9 cellular contexts compared by ENCODE assay signal in the genomic region with DNA sequence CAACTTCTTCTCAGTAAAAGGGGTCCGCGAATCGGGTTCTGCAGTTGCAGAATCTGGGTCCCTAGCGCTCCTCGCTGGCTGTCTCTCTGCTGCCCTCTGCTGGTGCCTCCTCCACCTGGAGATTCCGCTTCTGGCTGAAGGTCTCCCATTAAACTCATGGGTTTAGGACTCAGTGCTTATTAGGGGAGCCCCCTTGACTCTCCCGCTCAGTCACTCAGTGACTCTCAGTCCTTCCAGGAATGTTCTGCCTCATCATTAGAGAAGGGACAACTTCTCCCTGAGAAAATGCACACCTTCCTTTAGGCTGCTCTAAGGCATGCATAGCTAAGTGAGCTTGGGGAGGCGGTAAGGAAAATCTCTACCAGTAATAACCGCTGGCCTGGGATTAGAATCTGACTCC. TPM values are rescaled to one million over a fixed set of nuclear protein-coding genes. Genes with fewer than 3 reads are reported as not detected.
DNase-seq lines count a peak whose midpoint lies in the region; ATAC-seq and TF ChIP-seq lines count a peak whose summit lies in the region.
"Had no signal": no experiment of that assay in that cellular context is flagged by ENCODE, and none has a peak within 500 bp of the region (broad histone marks: within the 10 kb centered on the region; RNA-seq: fewer than 3 reads in every experiment).

No MANE protein-coding gene starts in this region.

- no peaks in the 10 kb centered on the region for H3K36me3 ChIP-seq in BE2C

- POLR2A ChIA-PET in activated CD4-positive, alpha-beta T cell treated with anti-CD3 and anti-CD28 coated beads, Interleukin-2, amount 10 ng/mL, durations not matched to agents 7 days and 5 days (lab: Charles Lee), result no interaction called here

- H3K4me3 Mint-ChIP-seq in activated CD4-positive, alpha-beta T cell treated with anti-CD3 and anti-CD28 coated beads, Interleukin-2, amount 10 ng/mL, durations not matched to agents 7 days and 5 days, result no peak overlapping the region

- TF ChIP-seq CTCF in BE2C (IDR thresholded peaks at IDR 0.05; ENCODE audit: low read depth, low read length) (peak; percentile 99), coronary artery (IDR thresholded peaks at IDR 0.05) (peak; percentile 88)

- H3K27ac Mint-ChIP-seq in activated CD4-positive, alpha-beta T cell treated with anti-CD3 and anti-CD28 coated beads, Interleukin-2, amount 10 ng/mL, durations not matched to agents 7 days and 5 days, result no peak overlapping the region

- ATAC-seq in GM19467 (IDR thresholded peaks at IDR 0.05; ENCODE audit: unreplicated experiment), result no peak

- no peaks in the 10 kb centered on the region for H3K4me1 ChIP-seq in BE2C

- no peaks in the 10 kb centered on the region for H3K4me1 Mint-ChIP-seq in activated CD4-positive, alpha-beta T cell treated with anti-CD3 and anti-CD28 coated beads, Interleukin-2, amount 10 ng/mL, durations not matched to agents 7 days and 5 days

- H3K9me3 Mint-ChIP-seq in activated CD4-positive, alpha-beta T cell treated with anti-CD3 and anti-CD28 coated beads, Interleukin-2, amount 10 ng/mL, durations not matched to agents 7 days and 5 days, result no peaks in the 10 kb centered on the region

- CTCF ChIA-PET in activated CD4-positive, alpha-beta T cell treated with anti-CD3 and anti-CD28 coated beads, Interleukin-2, amount 10 ng/mL, durations not matched to agents 7 days and 5 days (lab: Charles Lee), result interaction anchor here (0.6 to 2.5 kb wide), 7 partner anchors 10 to 574 kb away, joined by 3 to 12 read pairs (median 3); no protein-coding TSS in a partner anchor

- peak; percentile 84 for DNase-seq in BE2C
- peak; percentile 90 for DNase-seq in GM19240 (ENCODE audit: insufficient read length, low spot score)
- peak; percentile 12 for DNase-seq in NCI-H2171 (lab: John Stamatoyannopoulos, UW)
- peak; percentile 72 for DNase-seq in activated CD4-positive, alpha-beta T cell treated with anti-CD3 and anti-CD28 coated beads, Interleukin-2, amount 10 ng/mL, durations not matched to agents 7 days and 5 days
- no peak for DNase-seq in coronary artery (ENCODE audit: low spot score)
- peak; percentile 60 for DNase-seq in medulla oblongata (ENCODE audit: extremely low spot score)
- DNase-seq in stimulated activated CD8-positive, alpha-beta memory T cell treated with anti-CD3 and anti-CD28 coated beads, Interleukin-2, amount 100 ng/mL, for 48 hours (ENCODE audit: low read depth in 2 of 2), result peak; percentile 51 to 66

- peaks cover 12% of the 10 kb centered on the region for H3K27me3 Mint-ChIP-seq in activated CD4-positive, alpha-beta T cell treated with anti-CD3 and anti-CD28 coated beads, Interleukin-2, amount 10 ng/mL, durations not matched to agents 7 days and 5 days

- no peaks in the 10 kb centered on the region for H3K27me3 ChIP-seq in BE2C

- H3K36me3 Mint-ChIP-seq in activated CD4-positive, alpha-beta T cell treated with anti-CD3 and anti-CD28 coated beads, Interleukin-2, amount 10 ng/mL, durations not matched to agents 7 days and 5 days (ENCODE audit: low read depth), result no peaks in the 10 kb centered on the region

- H3K4me3 ChIP-seq in BE2C (ENCODE audit: low read depth, low read length) (no peak overlapping the region), coronary artery (no peak overlapping the region)

- H3K27ac ChIP-seq in coronary artery, result no peak overlapping the region

- H3K9me3 ChIP-seq in BE2C, result no peaks in the 10 kb centered on the region

RNA-seq across cellular contexts. Expression of a gene that starts 7.1 kb away (rescaled TPM):
- polyA plus RNA-seq in BE2C (2012; ENCODE audit: insufficient read depth, insufficient read length, low read depth), result not detected
- not detected for total RNA-seq in activated CD4-positive, alpha-beta T cell treated with anti-CD3 and anti-CD28 coated beads, Interleukin-2, amount 10 ng/mL, durations not matched to agents 7 days and 5 days

RNA-seq across cellular contexts. Expression of a gene that starts 25.5 kb away (rescaled TPM):
- polyA plus RNA-seq in BE2C (2012; ENCODE audit: insufficient read depth, insufficient read length, low read depth), result not detected
- not detected for total RNA-seq in activated CD4-positive, alpha-beta T cell treated with anti-CD3 and anti-CD28 coated beads, Interleukin-2, amount 10 ng/mL, durations not matched to agents 7 days and 5 days

RNA-seq across cellular contexts. Expression of a gene that starts 55.1 kb away (rescaled TPM):
- polyA plus RNA-seq in BE2C (2012; ENCODE audit: insufficient read depth, insufficient read length, low read depth), result not detected
- 1 to 10 TPM; 1.1 to 1.3 TPM for total RNA-seq in activated CD4-positive, alpha-beta T cell treated with anti-CD3 and anti-CD28 coated beads, Interleukin-2, amount 10 ng/mL, durations not matched to agents 7 days and 5 days
- total RNA-seq: subcutaneous adipose tissue had no signal
